19 cellular contexts compared by ENCODE assay signal in the genomic region with DNA sequence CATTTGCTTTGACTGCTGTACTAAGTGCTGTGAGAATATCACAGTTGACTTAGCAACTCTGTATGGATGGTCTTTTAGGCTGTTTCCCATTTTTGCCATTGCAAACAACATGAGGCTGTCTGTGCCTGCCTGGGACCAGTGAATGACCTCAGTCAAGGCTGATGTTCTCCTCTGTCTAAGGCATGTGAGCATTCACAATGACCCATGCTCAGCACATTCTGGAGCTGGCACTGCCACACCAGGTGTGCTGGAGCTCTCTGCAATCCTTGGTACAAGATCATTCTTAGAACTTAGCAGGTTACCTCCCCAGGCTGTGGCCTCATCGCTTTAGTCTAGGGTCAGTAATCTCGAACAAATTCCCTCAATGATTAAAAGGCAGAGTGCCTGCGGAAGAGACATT.
DNase-seq lines count a peak whose midpoint lies in the region; ATAC-seq and TF ChIP-seq lines count a peak whose summit lies in the region.
"Had no signal": no experiment of that assay in that cellular context is flagged by ENCODE, and none has a peak within 500 bp of the region (broad histone marks: within the 10 kb centered on the region; RNA-seq: fewer than 3 reads in every experiment).

No MANE protein-coding gene starts in this region.

- no peak overlapping the region for H2BK15ac ChIP-seq in mesendoderm (replicated peaks; ENCODE audit: low read depth)

- H2BK5ac ChIP-seq in mesendoderm (ENCODE audit: low read length), result no peak overlapping the region

- H3K79me1 ChIP-seq in mesendoderm (ENCODE audit: low read length), result no peaks in the 10 kb centered on the region

- peak overlapping the region; percentile 66 for H3K23ac ChIP-seq in mesendoderm (ENCODE audit: low read length)

- H3K27ac Mint-ChIP-seq in MCF 10A (ENCODE audit: low read depth, unreplicated experiment), result no peak overlapping the region

- peak overlapping the region; percentile 14 to 33 for H3K27ac ChIP-seq in breast epithelium
- peak overlapping the region; percentile 89 for H3K27ac ChIP-seq in colonic mucosa
- no peak overlapping the region for H3K27ac ChIP-seq in mesendoderm (ENCODE audit: low read depth, low read length)
- no peak overlapping the region for H3K27ac ChIP-seq in upper lobe of right lung
- H3K27ac ChIP-seq: parathyroid adenoma, testis had no signal

- no peaks in the 10 kb centered on the region for H3K9me3 ChIP-seq in breast epithelium
- H3K9me3 ChIP-seq in colonic mucosa, result no peaks in the 10 kb centered on the region
- H3K9me3 ChIP-seq in upper lobe of right lung, result no peaks in the 10 kb centered on the region
- H3K9me3 ChIP-seq: heart right ventricle, testis had no signal

- no peak overlapping the region for H2BK120ac ChIP-seq in mesendoderm (ENCODE audit: low read depth, low read length)

- WGBS in mesendoderm (ENCODE audit: extremely low coverage, insufficient coverage, low lambda C conversion rate), result no CpG with 5 or more reads among the region's 3 CpGs

- CTCF ChIA-PET in MCF 10A (lab: Yijun Ruan, JAX), result interaction anchor here (1.7 kb wide), 1 partner anchor 12 kb away, joined by 5 read pairs; no protein-coding TSS in a partner anchor

- no peak overlapping the region for H3K4me3 Mint-ChIP-seq in MCF 10A (ENCODE audit: unreplicated experiment)
- H3K4me3 Mint-ChIP-seq: central memory CD8-positive, alpha-beta T cell had no signal

- H3K56ac ChIP-seq in mesendoderm (ENCODE audit: low read length), result no peak overlapping the region

- H3K27me3 Mint-ChIP-seq in MCF 10A (ENCODE audit: insufficient read depth, unreplicated experiment), result no peaks in the 10 kb centered on the region
- H3K27me3 Mint-ChIP-seq: central memory CD8-positive, alpha-beta T cell had no signal

- no peak for DNase-seq in breast epithelium (ENCODE audit: low spot score in 2 of 2)
- DNase-seq in MCF 10A (ENCODE audit: unreplicated experiment), result no peak
- DNase-seq in colonic mucosa, result no peak
- no peak for DNase-seq in mesendoderm
- DNase-seq in upper lobe of right lung, result no peak
- no peak for DNase-seq in NCI-H345 (lab: John Stamatoyannopoulos, UW)
- no peak for DNase-seq in activated T-cell treated with anti-CD3 and anti-CD28 coated beads, Interleukin-2, amount 50 U/mL, for 1 hour
- DNase-seq: ACHN; activated CD4-positive, alpha-beta T cell treated with anti-CD3 and anti-CD28 coated beads for 48 hours; activated effector memory CD4-positive, alpha-beta T cell treated with Interleukin-2 at 50 U/mL for 16 hours; effector memory CD4-positive, alpha-beta T cell; heart right ventricle; NCI-H2171; NCI-H82; testis had no signal

- no peaks in the 10 kb centered on the region for H3K4me1 ChIP-seq in breast epithelium
- H3K4me1 ChIP-seq in colonic mucosa, result peaks cover 4% of the 10 kb centered on the region
- H3K4me1 ChIP-seq in mesendoderm (ENCODE audit: control insufficient read depth, low read depth, low read length), result no peaks in the 10 kb centered on the region
- H3K4me1 ChIP-seq in upper lobe of right lung, result peaks cover 33% of the 10 kb centered on the region
- H3K4me1 ChIP-seq: parathyroid adenoma, testis had no signal

- no peak for TF ChIP-seq POLR2A in breast epithelium (IDR thresholded peaks at IDR 0.05)

- TF ChIP-seq CTCF in breast epithelium (IDR thresholded peaks at IDR 0.05) (no peak), MCF 10A (IDR thresholded peaks at IDR 0.05; ENCODE audit: unreplicated experiment) (no peak), colonic mucosa (IDR thresholded peaks at IDR 0.05) (no peak), upper lobe of right lung (IDR thresholded peaks at IDR 0.05) (no peak)

- H3K79me2 ChIP-seq in mesendoderm (ENCODE audit: control insufficient read depth, insufficient read depth, low read length), result no peaks in the 10 kb centered on the region
- H3K79me2 ChIP-seq: parathyroid adenoma had no signal

- peak; percentile 18 for ATAC-seq in upper lobe of right lung
- ATAC-seq in GM21737 (IDR thresholded peaks at IDR 0.05; ENCODE audit: unreplicated experiment), result no peak

- H3K4me3 ChIP-seq in breast epithelium (no peak overlapping the region), colonic mucosa (no peak overlapping the region), mesendoderm (ENCODE audit: low read length) (no peak overlapping the region), upper lobe of right lung (no peak overlapping the region)
- H3K4me3 ChIP-seq: heart right ventricle, skin epidermis, testis had no signal

- no peak overlapping the region for H3K18ac ChIP-seq in mesendoderm (ENCODE audit: low read length)

- no peaks in the 10 kb centered on the region for H3K36me3 ChIP-seq in breast epithelium
- no peaks in the 10 kb centered on the region for H3K36me3 ChIP-seq in colonic mucosa
- H3K36me3 ChIP-seq in mesendoderm (ENCODE audit: control insufficient read depth, insufficient read depth, low read length), result no peaks in the 10 kb centered on the region
- no peaks in the 10 kb centered on the region for H3K36me3 ChIP-seq in upper lobe of right lung

- no peak overlapping the region for H4K5ac ChIP-seq in mesendoderm (ENCODE audit: low read length)

- peaks cover 13% of the 10 kb centered on the region for H3K36me3 Mint-ChIP-seq in MCF 10A (ENCODE audit: insufficient read depth, unreplicated experiment)

- no peak overlapping the region for H3K4ac ChIP-seq in mesendoderm (ENCODE audit: low read depth, low read length)

- no peak overlapping the region for H2AK5ac ChIP-seq in mesendoderm (ENCODE audit: low read length)

- H3K4me1 Mint-ChIP-seq in MCF 10A (ENCODE audit: insufficient read depth, unreplicated experiment), result peaks cover 7% of the 10 kb centered on the region
- H3K4me1 Mint-ChIP-seq: central memory CD8-positive, alpha-beta T cell had no signal

- intact Hi-C loops in breast epithelium (cut with DNase I; ENCODE audit: low total_unique reads), result no loop called here
- intact Hi-C loops in MCF 10A (cut with micrococcal nuclease), result no loop called here
- intact Hi-C loops in colonic mucosa (cut with DNase I), result no loop called here
- intact Hi-C loops in upper lobe of right lung (cut with DNase I), result no loop called here

- POLR2A ChIA-PET in MCF 10A (lab: Yijun Ruan, JAX), result interaction anchor here (2.0 kb wide), 1 partner anchor 11 kb away, joined by 6 read pairs; no protein-coding TSS in a partner anchor

- BruUV-seq in MCF 10A (replicated peaks; lab: Mats Ljungman, UMichigan), result no TSS peak

- no peak overlapping the region for H4K8ac ChIP-seq in mesendoderm (ENCODE audit: low read depth, low read length)

- H3K9ac ChIP-seq in colonic mucosa (ENCODE audit: low read depth in 2 of 2, low read length in 2 of 2) (peak overlapping the region in 1 of 2 donors; percentile 76), mesendoderm (ENCODE audit: low read length) (no peak overlapping the region)
- H3K9ac ChIP-seq: parathyroid adenoma had no signal

- H3K27me3 ChIP-seq in breast epithelium (no peaks in the 10 kb centered on the region), colonic mucosa (no peaks in the 10 kb centered on the region), mesendoderm (ENCODE audit: insufficient read depth, low read length, poor library complexity) (no peaks in the 10 kb centered on the region), upper lobe of right lung (no peaks in the 10 kb centered on the region)
- H3K27me3 ChIP-seq: heart right ventricle, testis had no signal

- no peak overlapping the region for H3K4me2 ChIP-seq in mesendoderm (ENCODE audit: low read length)

- H3K9me3 Mint-ChIP-seq in MCF 10A (ENCODE audit: unreplicated experiment), result no peaks in the 10 kb centered on the region
- H3K9me3 Mint-ChIP-seq: central memory CD8-positive, alpha-beta T cell had no signal

Comparison
In these comparisons a context has a peak if more than half of its experiments do, and no peak if none do; other contexts are left out.
1. H3K27ac ChIP-seq: peak in breast epithelium (2 of 2) and colonic mucosa (single experiment); none in mesendoderm (single experiment) and upper lobe of right lung (single experiment).